In genomic region chr17:8875957-8876356, GRCh38 we compare ENCODE assay signal across 24 cellular contexts. TPM values are rescaled to one million over a fixed set of nuclear protein-coding genes. Genes with fewer than 3 reads are reported as not detected.
DNase-seq lines count a peak whose midpoint lies in the region; TF ChIP-seq lines count a peak whose summit lies in the region.
"Had no signal": no experiment of that assay in that cellular context is flagged by ENCODE, and none has a peak within 500 bp of the region (broad histone marks: within the 10 kb centered on the region; RNA-seq: fewer than 3 reads in every experiment).

No MANE protein-coding gene starts in this region.

- no peak overlapping the region for H3K27ac ChIP-seq in prostate gland
- H3K27ac ChIP-seq: hepatocyte, SK-N-MC, WERI-Rb-1 had no signal

- no peak overlapping the region for H3K9ac ChIP-seq in adipocyte (ENCODE audit: low read length)

- intact Hi-C loops in prostate gland (cut with DNase I), result no loop called here

- H3K4me1 ChIP-seq in adipocyte (ENCODE audit: control insufficient read depth, insufficient read depth, low read length) (no peaks in the 10 kb centered on the region), prostate gland (replicated peaks) (no peaks in the 10 kb centered on the region)

- H3K9me3 ChIP-seq in adipocyte (ENCODE audit: control insufficient read depth, low read length), result peaks cover 4% of the 10 kb centered on the region
- H3K9me3 ChIP-seq in prostate gland, result no peaks in the 10 kb centered on the region
- H3K9me3 ChIP-seq: mucosa of descending colon had no signal

- H3K27me3 ChIP-seq in H7 (ENCODE audit: control insufficient read depth, insufficient read depth, low read length) (no peaks in the 10 kb centered on the region), adipocyte (replicated peaks; ENCODE audit: control insufficient read depth, insufficient read depth, low read length) (peaks cover 32% of the 10 kb centered on the region), prostate gland (replicated peaks; ENCODE audit: insufficient read depth) (no peaks in the 10 kb centered on the region)

- 78% methylated on average over 5 of the region's 5 CpGs for WGBS in prostate gland

- TF ChIP-seq CTCF in foreskin fibroblast (IDR thresholded peaks at IDR 0.05; ENCODE audit: low read depth, low read length), result no peak
- no peak for TF ChIP-seq CTCF in prostate gland (IDR thresholded peaks at IDR 0.05)

- DNase-seq in AG20443 (ENCODE audit: low spot score) (peak; percentile 71), H7 (peak; percentile 68), adipocyte (ENCODE audit: low read depth) (peak; percentile 6), foreskin fibroblast (peak; percentile 27 to 42), prostate gland (ENCODE audit: low spot score) (no peak), A172 (ENCODE audit: low spot score) (no peak)
- DNase-seq in effector CD8-positive, alpha-beta T cell (lab: John Stamatoyannopoulos, UW), result no peak
- no peak for DNase-seq in NK-92 treated with Interleukin-12 subunit alpha and Interleukin-12 subunit beta, amount 100 ng/mL, for 24 hours (lab: John Stamatoyannopoulos, UW)
- DNase-seq: activated CD4-positive, alpha-beta T cell treated with anti-CD3 and anti-CD28 coated beads, Interleukin-2, amount 50 U/mL, for 48 hours; activated gamma-delta T cell; activated naive CD8-positive, alpha-beta T cell treated with anti-CD3 and anti-CD28 coated beads, Interleukin-2, amount 50 U/mL, for 24 hours; activated T-cell treated with anti-CD3 and anti-CD28 coated beads for 4 hours; CD4-positive, CD25-positive, alpha-beta regulatory T cell; foreskin melanocyte; HCEC 1CT; mucosa of descending colon; NCI-H146; NCI-H526; RPMI8226; stimulated activated naive B cell treated with anti-CD40 and anti-IgM and Interleukin-4, amounts not matched to agents 10 μg/mL and 1 μg/mL and 100 μg/mL, for 72 hours; WERI-Rb-1 had no signal

- TF ChIP-seq POLR2A in prostate gland (IDR thresholded peaks at IDR 0.05), result no peak

- H3K36me3 ChIP-seq in H7 (replicated peaks; ENCODE audit: control insufficient read depth, insufficient read depth, low read length) (no peaks in the 10 kb centered on the region), adipocyte (ENCODE audit: control insufficient read depth, insufficient read depth, low read length, severe bottlenecking) (no peaks in the 10 kb centered on the region), prostate gland (no peaks in the 10 kb centered on the region)
- H3K36me3 ChIP-seq: WERI-Rb-1 had no signal

- H3K4me3 ChIP-seq in H7 (ENCODE audit: insufficient read depth, low read depth, low read length), result no peak overlapping the region
- no peak overlapping the region for H3K4me3 ChIP-seq in adipocyte (ENCODE audit: low read length)
- no peak overlapping the region for H3K4me3 ChIP-seq in foreskin fibroblast (ENCODE audit: low read depth in 1 of 2, low read length in 2 of 2)
- no peak overlapping the region for H3K4me3 ChIP-seq in prostate gland
- H3K4me3 ChIP-seq: hepatocyte, mucosa of descending colon, SK-N-MC had no signal

RNA-seq across cellular contexts. Expression of gene PIK3R6, which starts 8.5 kb away (rescaled TPM):
- total RNA-seq in H7 (2014; rRNA removed; shearing (Covaris generic)), result 0.14 TPM in 1 of 2 replicates, not detected in the other
- total RNA-seq in prostate gland, result 1 to 10 TPM in 1 of 2 donors, under 1 TPM in 1; 0.18 to 2.6 TPM
- not detected in 2 replicates for total RNA-seq in A172 (2014; rRNA removed; shearing (Covaris generic))
- total RNA-seq: endothelial cell of umbilical vein had no signal

Comparison
In these comparisons a context has a peak if more than half of its experiments do, and no peak if none do; other contexts are left out.
1. DNase-seq: peak in AG20443 (single experiment), H7 (single experiment), adipocyte (single experiment) and foreskin fibroblast (2 of 2); none in prostate gland (single experiment), effector CD8-positive, alpha-beta T cell (single experiment), A172 (single experiment) and NK-92 treated with Interleukin-12 subunit alpha and Interleukin-12 subunit beta, amount 100 ng/mL, for 24 hours (single experiment).